ENCODE assay signal across 9 cellular contexts in genomic region chr11:61949169-61950034, GRCh38. TPM values are rescaled to one million over a fixed set of nuclear protein-coding genes. Genes with fewer than 3 reads are reported as not detected.
DNase-seq lines count a peak whose midpoint lies in the region; ATAC-seq and TF ChIP-seq lines count a peak whose summit lies in the region.
"Had no signal": no experiment of that assay in that cellular context is flagged by ENCODE, and none has a peak within 500 bp of the region (broad histone marks: within the 10 kb centered on the region; RNA-seq: fewer than 3 reads in every experiment).

No MANE protein-coding gene starts in this region.

- no peak for TF ChIP-seq RAD21 in neural cell (conservative IDR thresholded peaks at IDR 0.05)

- H4K20me1 ChIP-seq in fibroblast of lung (ENCODE audit: control insufficient read depth, extremely low read depth, insufficient read depth, low read length) (no peaks in the 10 kb centered on the region), neural cell (ENCODE audit: insufficient read depth) (no peaks in the 10 kb centered on the region)

- H3K9ac ChIP-seq in fibroblast of lung (ENCODE audit: insufficient read depth, low read length) (no peak overlapping the region), neural cell (ENCODE audit: low read length) (peak overlapping the region; percentile 70)

- H3K9me3 ChIP-seq in fibroblast of lung (ENCODE audit: control insufficient read depth, insufficient read depth, low read depth, low read length) (no peaks in the 10 kb centered on the region), neural cell (ENCODE audit: low read length) (no peaks in the 10 kb centered on the region)

- DNase-seq in EH (ENCODE audit: low read depth) = peak; percentile 97
- peak; percentile 86 for DNase-seq in NAMALWA (ENCODE audit: low spot score)
- DNase-seq in SK-MEL-5 (ENCODE audit: low read depth, low spot score) = peak; percentile 94
- peak; percentile 79 to 99 for DNase-seq in fibroblast of lung (ENCODE audit: low read depth in 2 of 2)
- no peak for DNase-seq in activated effector memory CD4-positive, alpha-beta T cell treated with anti-CD3 and anti-CD28 coated beads, Interleukin-2, amount 50 U/mL, for 16 hours

- in situ Hi-C loops in SK-MEL-5 (cut with HindIII; ENCODE audit: low pct_unique_long_range_greater_than_20kb, low sequenced_read_pairs) = no loop called here

- H3F3A ChIP-seq in neural cell (ENCODE audit: insufficient read depth, low read length, poor library complexity, severe bottlenecking) = no peaks in the 10 kb centered on the region

- H3K27ac ChIP-seq in fibroblast of lung (ENCODE audit: insufficient read depth, low read length) (no peak overlapping the region), neural cell (ENCODE audit: low read length) (peak overlapping the region; percentile 95)

- H3K36me3 ChIP-seq in fibroblast of lung (ENCODE audit: control insufficient read depth, insufficient read depth, low read length) = no peaks in the 10 kb centered on the region
- H3K36me3 ChIP-seq in neural cell (ENCODE audit: insufficient read depth, low read length) = no peaks in the 10 kb centered on the region

- H3K79me2 ChIP-seq in fibroblast of lung (ENCODE audit: control insufficient read depth, insufficient read depth, low read length) (no peaks in the 10 kb centered on the region), neural cell (replicated peaks; ENCODE audit: insufficient read depth, low read length) (no peaks in the 10 kb centered on the region)

- ATAC-seq in HG03159 (IDR thresholded peaks at IDR 0.05; ENCODE audit: unreplicated experiment) (no peak), HG03571 (IDR thresholded peaks at IDR 0.05; ENCODE audit: unreplicated experiment) (no peak)

- H3K9me2 ChIP-seq in neural cell (ENCODE audit: insufficient read depth, low read length) = no peaks in the 10 kb centered on the region

- no peak overlapping the region for H2AFZ ChIP-seq in fibroblast of lung (ENCODE audit: low read length)
- peak overlapping the region; percentile 24 for H2AFZ ChIP-seq in neural cell (ENCODE audit: low read depth, low read length)

- TF ChIP-seq CTCF in fibroblast of lung (conservative IDR thresholded peaks at IDR 0.05 in 1 of 2, IDR thresholded peaks at IDR 0.05 in 1 of 2; ENCODE audit: low read depth in 1 of 2, low read length in 2 of 2) (no peak), neural cell (IDR thresholded peaks at IDR 0.05; ENCODE audit: poor library complexity, severe bottlenecking) (peak; percentile 14)

- H3K4me3 ChIP-seq in fibroblast of lung (replicated peaks in 1 of 4; ENCODE audit: control extremely low read depth in 1 of 4, insufficient read depth in 1 of 4, low read depth in 3 of 4, low read length in 4 of 4) (peak overlapping the region in 1 of 4 experiments; percentile 8), neural cell (ENCODE audit: low read length) (peak overlapping the region; percentile 45)
- H3K4me3 ChIP-seq: skin epidermis had no signal

- H3K4me2 ChIP-seq in fibroblast of lung (ENCODE audit: extremely low read depth, insufficient read depth, low read length) = no peak overlapping the region
- H3K4me2 ChIP-seq in neural cell (ENCODE audit: low read length) = peak overlapping the region; percentile 57

- H3K27me3 ChIP-seq in fibroblast of lung (ENCODE audit: control insufficient read depth, insufficient read depth, low read length) = no peaks in the 10 kb centered on the region
- peaks cover 4% of the 10 kb centered on the region for H3K27me3 ChIP-seq in neural cell (ENCODE audit: insufficient read depth, low read depth, low read length)

- peaks cover 3% of the 10 kb centered on the region for H3K4me1 ChIP-seq in fibroblast of lung (ENCODE audit: control insufficient read depth, extremely low read depth, insufficient read depth, low read length)

- TF ChIP-seq EP300 in neural cell (conservative IDR thresholded peaks at IDR 0.05; ENCODE audit: poor library complexity, severe bottlenecking) = peak; percentile 67

TF ChIP-seq in neural cell, 6 proteins besides CTCF, POLR2A, EP300 and RAD21:
- TF ChIP-seq SMC3 (conservative IDR thresholded peaks at IDR 0.05; ENCODE audit: poor library complexity) (no peak), MXI1 (conservative IDR thresholded peaks at IDR 0.05; ENCODE audit: poor library complexity, severe bottlenecking) (no peak), TAF1 (IDR thresholded peaks at IDR 0.05; ENCODE audit: low read depth) (peak; percentile 28), EZH2 (IDR thresholded peaks at IDR 0.05; ENCODE audit: borderline replicate concordance, insufficient read depth, low read length, poor library complexity, severe bottlenecking) (no peak), POLR2AphosphoS5 (IDR thresholded peaks at IDR 0.05) (peak; percentile 90), REST (IDR thresholded peaks at IDR 0.05; ENCODE audit: borderline replicate concordance) (peak; percentile 89)

RNA-seq across cellular contexts. Expression of gene BEST1, which starts 0.7 kb away (rescaled TPM):
- total RNA-seq in SK-MEL-5 (2014; rRNA removed; shearing (Covaris generic)) = 47.8 and 50.6 TPM in 2 replicates
- 31.0 and 38.6 TPM in 2 replicates for polyA plus RNA-seq in SK-MEL-5 (2015; cell fraction: cytosol; rRNA removed)
- polyA plus RNA-seq in SK-MEL-5 (2015; cell fraction: nucleus; rRNA removed) = 686 and 695 TPM in 2 replicates
- total RNA-seq in fibroblast of lung = 7.7 and 15.2 TPM in 2 replicates
- polyA plus RNA-seq in fibroblast of lung (1.5 and 2.5 TPM in 2 replicates), neural cell (6.4 and 7.7 TPM in 2 replicates)
- 2.7 and 3.0 TPM in 2 replicates for polyA plus RNA-seq in fibroblast of lung (2012)
- polyA minus RNA-seq in fibroblast of lung (ENCODE audit: low replicate concordance) (1.9 and 2.9 TPM in 2 replicates), neural cell (4.4 and 5.2 TPM in 2 replicates)

RNA-seq across cellular contexts. Expression of gene FTH1, which starts 18.0 kb away (rescaled TPM):
- 1,001 and 1,103 TPM in 2 replicates for total RNA-seq in SK-MEL-5 (2014; rRNA removed; shearing (Covaris generic))
- polyA plus RNA-seq in SK-MEL-5 (2015; cell fraction: cytosol; rRNA removed) = 4,572 and 4,628 TPM in 2 replicates
- 450 and 590 TPM in 2 replicates for polyA plus RNA-seq in SK-MEL-5 (2015; cell fraction: nucleus; rRNA removed)
- total RNA-seq in fibroblast of lung = 2,097 and 2,219 TPM in 2 replicates
- polyA plus RNA-seq in fibroblast of lung (2,789 and 3,749 TPM in 2 replicates), neural cell (540 and 597 TPM in 2 replicates)
- polyA plus RNA-seq in fibroblast of lung (2012) = 6,217 and 7,699 TPM in 2 replicates
- polyA minus RNA-seq in fibroblast of lung (ENCODE audit: low replicate concordance) (2,081 and 2,338 TPM in 2 replicates), neural cell (209 and 346 TPM in 2 replicates)

RNA-seq across cellular contexts. Expression of gene RAB3IL1, which starts 32.0 kb away (rescaled TPM):
- total RNA-seq in SK-MEL-5 (2014; rRNA removed; shearing (Covaris generic)) = 6.1 and 6.8 TPM in 2 replicates
- 20.9 and 24.4 TPM in 2 replicates for polyA plus RNA-seq in SK-MEL-5 (2015; cell fraction: cytosol; rRNA removed)
- polyA plus RNA-seq in SK-MEL-5 (2015; cell fraction: nucleus; rRNA removed) = 6.1 and 14.8 TPM in 2 replicates
- total RNA-seq in fibroblast of lung = 13.4 TPM in 2 replicates
- polyA plus RNA-seq in fibroblast of lung (9.6 and 9.9 TPM in 2 replicates), neural cell (1.6 and 4.0 TPM in 2 replicates)
- polyA plus RNA-seq in fibroblast of lung (2012) = 14.7 and 15.8 TPM in 2 replicates
- polyA minus RNA-seq in fibroblast of lung (ENCODE audit: low replicate concordance) (15.8 and 16.9 TPM in 2 replicates), neural cell (1.9 TPM in 2 replicates)

RNA-seq across cellular contexts. Expression of gene FADS3, which starts 58.1 kb away (rescaled TPM):
- 26.6 and 28.6 TPM in 2 replicates for total RNA-seq in SK-MEL-5 (2014; rRNA removed; shearing (Covaris generic))
- polyA plus RNA-seq in SK-MEL-5 (2015; cell fraction: cytosol; rRNA removed) = 24.2 and 30.0 TPM in 2 replicates
- polyA plus RNA-seq in SK-MEL-5 (2015; cell fraction: nucleus; rRNA removed) = 256 and 262 TPM in 2 replicates
- total RNA-seq in fibroblast of lung = 112 and 224 TPM in 2 replicates
- 40.9 and 79.9 TPM in 2 replicates for polyA plus RNA-seq in fibroblast of lung
- polyA plus RNA-seq in fibroblast of lung (2012) = 53.3 and 89.2 TPM in 2 replicates
- 172 and 197 TPM in 2 replicates for polyA minus RNA-seq in fibroblast of lung (ENCODE audit: low replicate concordance)
- polyA plus RNA-seq in neural cell = 35.4 and 45.7 TPM in 2 replicates
- 8.9 and 15.1 TPM in 2 replicates for polyA minus RNA-seq in neural cell
